1 cellular context compared by ENCODE assay signal in genomic region chr5:170338933-170339779, GRCh38.
TF ChIP-seq lines count a peak whose summit lies in the region.

No MANE protein-coding gene starts in this region.

TF ChIP-seq in H1, 55 proteins besides CTCF, POLR2A, EP300 and RAD21 (continued from another document):
- TF ChIP-seq GABPA (IDR thresholded peaks at IDR 0.05; ENCODE audit: borderline replicate concordance, insufficient read depth, low read length) (no peak), CREB1 (IDR thresholded peaks at IDR 0.05) (no peak), YY1 (IDR thresholded peaks at IDR 0.05; ENCODE audit: low read depth, low read length) (0 out of 2 replicates have a peak, but pooled peaks have one; percentile 8), SIX5 (IDR thresholded peaks at IDR 0.05; ENCODE audit: low read depth, low read length) (no peak), KDM4A (IDR thresholded peaks at IDR 0.05; ENCODE audit: low read depth, low read length, severe bottlenecking) (no peak), CHD2 (IDR thresholded peaks at IDR 0.05; ENCODE audit: low read length) (no peak), NANOG (IDR thresholded peaks at IDR 0.05; ENCODE audit: insufficient read depth, low read depth, low read length, poor library complexity, severe bottlenecking) (no peak)
